In the genomic region with DNA sequence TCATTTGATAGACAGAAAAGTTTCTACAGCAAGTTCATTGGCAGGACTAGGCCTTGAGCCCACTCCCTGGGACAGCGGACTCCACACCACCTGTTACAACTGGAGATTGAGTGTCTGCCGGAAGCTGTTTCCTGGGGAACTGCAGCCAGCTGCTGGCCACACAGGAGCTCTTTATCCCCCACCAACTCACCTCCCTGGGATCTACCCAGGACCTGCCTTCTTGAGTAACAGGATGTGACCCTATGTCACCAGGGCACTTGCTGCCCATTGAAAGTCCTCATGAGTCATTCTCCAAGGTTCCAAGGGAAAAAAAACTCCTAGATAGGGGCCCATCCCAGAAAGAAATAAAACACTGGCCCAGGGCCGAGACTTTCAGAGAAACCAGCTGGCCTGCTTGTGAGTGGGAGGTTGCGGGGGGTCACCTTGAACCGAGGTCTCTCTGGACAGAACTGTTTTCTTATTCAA, we compare ENCODE assay signal across 8 cellular contexts. TPM values are rescaled to one million over a fixed set of nuclear protein-coding genes. Genes with fewer than 3 reads are reported as not detected.
DNase-seq lines count a peak whose midpoint lies in the region; ATAC-seq and TF ChIP-seq lines count a peak whose summit lies in the region.

No MANE protein-coding gene starts in this region.

- TF ChIP-seq CTCF in neutrophil (IDR thresholded peaks at IDR 0.05) (no peak), A673 (conservative IDR thresholded peaks at IDR 0.05; ENCODE audit: low read depth, low read length) (no peak)
- TF ChIP-seq CTCF in CD4-positive, alpha-beta T cell (IDR thresholded peaks at IDR 0.05): no peak

- DNase-seq in DMS153 treated with DMSO at 0.1 percent for 48 hours (lab: John Stamatoyannopoulos, UW; ENCODE audit: unreplicated experiment): peak; percentile 14
- DNase-seq in NCI-H774 (lab: John Stamatoyannopoulos, UW): peak; percentile 25
- no peak for DNase-seq in posterior cingulate gyrus
- DNase-seq in A673 (ENCODE audit: low spot score): no peak
- no peak for DNase-seq in CD4-positive, alpha-beta T cell

- no peak overlapping the region for H3K4me3 Mint-ChIP-seq in CD4-positive, alpha-beta T cell

- CTCF ChIA-PET in A673 (lab: Charles Lee): interaction anchor here (0.6 kb wide), 1 partner anchor 260 kb away, joined by 4 read pairs; no protein-coding TSS in a partner anchor
- CTCF ChIA-PET in CD4-positive, alpha-beta T cell (lab: Charles Lee): interaction anchor here (1.2 kb wide), 1 partner anchor 64 kb away, joined by 5 read pairs; no protein-coding TSS in a partner anchor

- POLR2A ChIA-PET in A673 (lab: Charles Lee; ENCODE audit: low non-redundant PET): no interaction called here
- POLR2A ChIA-PET in CD4-positive, alpha-beta T cell (lab: Charles Lee): no interaction called here

- H3K4me1 ChIP-seq in neutrophil (ENCODE audit: control insufficient read depth in 1 of 2, insufficient read depth in 1 of 2, low read depth in 1 of 2, low read length in 1 of 2) (peaks cover 46 to 52% of the 10 kb centered on the region in 2 experiments), A673 (ENCODE audit: insufficient read depth, low read length, poor library complexity, severe bottlenecking) (no peaks in the 10 kb centered on the region)

- no peaks in the 10 kb centered on the region for H3K27me3 ChIP-seq in neutrophil
- no peaks in the 10 kb centered on the region for H3K27me3 ChIP-seq in A673 (replicated peaks; ENCODE audit: insufficient read depth, low read depth, low read length, poor library complexity)
- peaks cover 13% of the 10 kb centered on the region for H3K27me3 ChIP-seq in CD4-positive, alpha-beta T cell (ENCODE audit: control insufficient read depth, insufficient read depth, low read length)

- intact Hi-C loops in posterior cingulate gyrus (cut with DNase I): no loop called here
- intact Hi-C loops in A673 (cut with micrococcal nuclease; ENCODE audit: unreplicated experiment): no loop called here
- intact Hi-C loops in CD4-positive, alpha-beta T cell (cut with DNase I, micrococcal nuclease): no loop called here

- no peaks in the 10 kb centered on the region for H3K9me3 Mint-ChIP-seq in CD4-positive, alpha-beta T cell

- H3K27me3 Mint-ChIP-seq in CD4-positive, alpha-beta T cell: peaks cover 58% of the 10 kb centered on the region

- H3K27ac Mint-ChIP-seq in CD4-positive, alpha-beta T cell: no peak overlapping the region

- H3K4me3 ChIP-seq in neutrophil (ENCODE audit: low read depth in 1 of 2, low read length in 1 of 2) (peak overlapping the region in 1 of 2 experiments; percentile 16), A673 (ENCODE audit: low read depth, low read length, poor library complexity, severe bottlenecking) (no peak overlapping the region)

- H3K4me1 Mint-ChIP-seq in CD4-positive, alpha-beta T cell (ENCODE audit: low read depth): peaks cover 7% of the 10 kb centered on the region

- no TSS peak for BruUV-seq in A673 (replicated peaks; lab: Mats Ljungman, UMichigan)

- H3K27ac ChIP-seq in neutrophil (peak overlapping the region; percentile 74), A673 (ENCODE audit: low read depth, low read length, poor library complexity, severe bottlenecking) (no peak overlapping the region)
- no peak overlapping the region for H3K27ac ChIP-seq in CD4-positive, alpha-beta T cell (ENCODE audit: low read depth, low read length)

- no peaks in the 10 kb centered on the region for H3K36me3 Mint-ChIP-seq in CD4-positive, alpha-beta T cell (ENCODE audit: low read depth)

- ATAC-seq in esophagus mucosa (peak; percentile 62), HG02678 (IDR thresholded peaks at IDR 0.05; ENCODE audit: unreplicated experiment) (no peak)
- ATAC-seq in CD4-positive, alpha-beta T cell (ENCODE audit: poor library complexity): no peak

- H3K36me3 ChIP-seq in neutrophil (no peaks in the 10 kb centered on the region), A673 (ENCODE audit: insufficient read depth, low read length, poor library complexity, severe bottlenecking) (no peaks in the 10 kb centered on the region)

- H3K9me3 ChIP-seq in neutrophil (no peaks in the 10 kb centered on the region), A673 (ENCODE audit: low read depth, low read length, poor library complexity, severe bottlenecking) (no peaks in the 10 kb centered on the region)
- H3K9me3 ChIP-seq in CD4-positive, alpha-beta T cell (ENCODE audit: control insufficient read depth, low read length): no peaks in the 10 kb centered on the region

RNA-seq across cellular contexts. Expression of gene SLC9A8, which starts 37.4 kb away (rescaled TPM):
- 12.0 TPM for total RNA-seq in esophagus mucosa
- 9.8 and 10.1 TPM in 2 replicates for total RNA-seq in A673 (2021)
- total RNA-seq in CD4-positive, alpha-beta T cell: 10 to 100 TPM; 29.5 to 30.2 TPM

Comparison
In these comparisons a context has a peak if more than half of its experiments do, and no peak if none do; other contexts are left out.
1. DNase-seq: peak in DMS153 treated with DMSO at 0.1 percent for 48 hours (single experiment) and NCI-H774 (single experiment); none in posterior cingulate gyrus (0 of 10), A673 (single experiment) and CD4-positive, alpha-beta T cell (0 of 10).